22 cellular contexts compared by ENCODE assay signal in genomic region chr3:193028283-193028682, GRCh38.
"Had no signal": no experiment of that assay in that cellular context is flagged by ENCODE, and none has a peak within 500 bp of the region (broad histone marks: within the 10 kb centered on the region; RNA-seq: fewer than 3 reads in every experiment).

No MANE protein-coding gene starts in this region.

- H3K9me3 Mint-ChIP-seq: dendritic cell treated with granulocyte-macrophage colony-stimulating factor and Interleukin-4, amounts not matched to agents 40 ng/mL and 50 ng/mL, for 4 days; effector memory CD8-positive, alpha-beta T cell; endodermal cell had no signal

- ATAC-seq: effector memory CD8-positive, alpha-beta T cell; esophagus mucosa; gastrocnemius medialis; heart right ventricle; left cardiac atrium; left lung; lower lobe of right lung had no signal

- H3K27me3 ChIP-seq: colonic mucosa, esophagus squamous epithelium, gastrocnemius medialis had no signal

- H3K9me3 ChIP-seq: colonic mucosa, esophagus squamous epithelium, gastrocnemius medialis, heart right ventricle, left lung, lower lobe of right lung had no signal

- H3K27ac Mint-ChIP-seq: dendritic cell treated with granulocyte-macrophage colony-stimulating factor and Interleukin-4, amounts not matched to agents 40 ng/mL and 50 ng/mL, for 4 days; effector memory CD8-positive, alpha-beta T cell; endodermal cell had no signal

- H3K36me3 ChIP-seq: colonic mucosa, esophagus squamous epithelium, gastrocnemius medialis, heart right ventricle, left lung, lower lobe of right lung had no signal

- H3K4me1 ChIP-seq: colonic mucosa, esophagus squamous epithelium, gastrocnemius medialis, heart right ventricle, lower lobe of right lung had no signal

- H3K27me3 Mint-ChIP-seq: effector memory CD8-positive, alpha-beta T cell had no signal

- H3K27ac ChIP-seq: colonic mucosa, epithelial cell of prostate, esophagus squamous epithelium, gastrocnemius medialis, heart right ventricle, left lung, lower lobe of right lung had no signal

- H3K4me3 Mint-ChIP-seq: dendritic cell treated with granulocyte-macrophage colony-stimulating factor and Interleukin-4, amounts not matched to agents 40 ng/mL and 50 ng/mL, for 4 days; effector memory CD8-positive, alpha-beta T cell; endodermal cell had no signal

- DNase-seq: colonic mucosa; cortex of kidney; effector CD8-positive, alpha-beta T cell; effector memory CD8-positive, alpha-beta T cell; endodermal cell; erythroblast; esophagus squamous epithelium; foreskin fibroblast; foreskin melanocyte; gastrocnemius medialis; glutamatergic neuron; head of caudate nucleus; heart right ventricle; hippocampal formation; left cardiac atrium; left lung; lower lobe of right lung; mesenchymal stem cell; midbrain had no signal

- H3K4me3 ChIP-seq: colonic mucosa, esophagus squamous epithelium, gastrocnemius medialis, heart right ventricle, left lung, lower lobe of right lung had no signal
